ENCODE assay signal across 1 cellular context in genomic region chr11:62565100-62565802, GRCh38.
TF ChIP-seq lines count a peak whose summit lies in the region.

No MANE protein-coding gene starts in this region.

TF ChIP-seq in GM12878, 131 proteins besides CTCF, POLR2A, EP300 and RAD21:
- TF ChIP-seq ATF3 (IDR thresholded peaks at IDR 0.05; ENCODE audit: borderline replicate concordance, extremely low read depth, low read depth, low read length) (no peak), MLLT1 (IDR thresholded peaks at IDR 0.05) (no peak), ZNF687 (IDR thresholded peaks at IDR 0.05) (no peak), CHD1 (IDR thresholded peaks at IDR 0.05; ENCODE audit: low read depth, low read length) (no peak), CEBPZ (IDR thresholded peaks at IDR 0.05; ENCODE audit: low read depth, low read length) (no peak), POU2F2 (IDR thresholded peaks at IDR 0.05; ENCODE audit: borderline replicate concordance, low read depth, low read length) (no peak), USF2 (IDR thresholded peaks at IDR 0.05; ENCODE audit: borderline replicate concordance, low read depth, low read length) (no peak), ZBTB33 (IDR thresholded peaks at IDR 0.05) (no peak), IRF5 (IDR thresholded peaks at IDR 0.05; ENCODE audit: borderline replicate concordance) (no peak), PRDM15 (CRISPR knock-in tag; IDR thresholded peaks at IDR 0.05) (no peak), PML (IDR thresholded peaks at IDR 0.05; ENCODE audit: low read length) (no peak), KAT2A (conservative IDR thresholded peaks at IDR 0.05; ENCODE audit: control insufficient read depth, low read depth, low read length) (no peak), SRF (IDR thresholded peaks at IDR 0.05; ENCODE audit: low read depth in 2 of 2, low read length in 2 of 2) (no peak), USF1 (IDR thresholded peaks at IDR 0.05; ENCODE audit: borderline replicate concordance, extremely low read length, insufficient read depth, low read depth, low read length) (no peak), ZBED1 (IDR thresholded peaks at IDR 0.05; ENCODE audit: borderline replicate concordance) (no peak), MTA3 (IDR thresholded peaks at IDR 0.05; ENCODE audit: borderline replicate concordance, low read length) (no peak)
